27 cellular contexts compared by ENCODE assay signal in genomic region chr12:115253049-115253448, GRCh38.
"Had no signal": no experiment of that assay in that cellular context is flagged by ENCODE, and none has a peak within 500 bp of the region (broad histone marks: within the 10 kb centered on the region; RNA-seq: fewer than 3 reads in every experiment).

No MANE protein-coding gene starts in this region.

- FAIRE-seq: endometrium, endothelial cell of umbilical vein, frontal cortex had no signal

- H3K27me3 ChIP-seq: colonic mucosa, esophagus squamous epithelium, foreskin keratinocyte, gastrocnemius medialis, gastroesophageal sphincter had no signal

- H3K36me3 ChIP-seq: colonic mucosa, esophagus muscularis mucosa, esophagus squamous epithelium, gastrocnemius medialis, gastroesophageal sphincter, heart left ventricle, heart right ventricle had no signal

- H3K9me3 ChIP-seq: colonic mucosa, esophagus muscularis mucosa, esophagus squamous epithelium, gastrocnemius medialis, gastroesophageal sphincter, heart left ventricle, heart right ventricle had no signal

- H3K4me1 ChIP-seq: colonic mucosa, esophagus muscularis mucosa, gastrocnemius medialis, gastroesophageal sphincter, heart left ventricle, heart right ventricle had no signal

- H3K4me3 ChIP-seq: colonic mucosa, coronary artery, dorsolateral prefrontal cortex, esophagus muscularis mucosa, esophagus squamous epithelium, gastrocnemius medialis, gastroesophageal sphincter, heart left ventricle, heart right ventricle had no signal

- H3K27ac ChIP-seq: colonic mucosa, coronary artery, dorsolateral prefrontal cortex, epithelial cell of prostate, esophagus muscularis mucosa, esophagus squamous epithelium, foreskin keratinocyte, gastrocnemius medialis, gastroesophageal sphincter, heart left ventricle, heart right ventricle had no signal

- ATAC-seq: effector memory CD8-positive, alpha-beta T cell; esophagus mucosa; foreskin keratinocyte; gastrocnemius medialis; gastroesophageal sphincter; heart left ventricle; heart right ventricle had no signal

- DNase-seq: colonic mucosa; cortex of kidney; dermis blood vessel endothelial cell; dorsolateral prefrontal cortex; effector CD4-positive, alpha-beta T cell; effector CD8-positive, alpha-beta T cell; effector memory CD4-positive, alpha-beta T cell; effector memory CD8-positive, alpha-beta T cell; endodermal cell; erythroblast; esophagus squamous epithelium; foreskin fibroblast; foreskin keratinocyte; foreskin melanocyte; gastrocnemius medialis; glutamatergic neuron; head of caudate nucleus; heart left ventricle; heart right ventricle had no signal
